ENCODE assay signal across 18 cellular contexts in genomic region chr9:91778031-91778430, GRCh38.
"Had no signal": no experiment of that assay in that cellular context is flagged by ENCODE, and none has a peak within 500 bp of the region (broad histone marks: within the 10 kb centered on the region; RNA-seq: fewer than 3 reads in every experiment).

No MANE protein-coding gene starts in this region.

- H3K9me3 ChIP-seq: adrenal gland, body of pancreas, ovary, tibial nerve, vagina had no signal

- H3K27me3 ChIP-seq: adrenal gland, body of pancreas, foreskin keratinocyte, ovary, tibial nerve, vagina had no signal

- H3K4me3 ChIP-seq: adrenal gland, body of pancreas, ovary, tibial nerve, vagina had no signal

- H3K4me3 Mint-ChIP-seq: activated CD4-positive, alpha-beta T cell treated with anti-CD3 and anti-CD28 coated beads, Interleukin-2, amount 10 ng/mL, durations not matched to agents 7 days and 5 days; activated naive CD4-positive, alpha-beta T cell treated with anti-CD3 and anti-CD28 coated beads, Interleukin-2, amount 10 ng/mL, durations not matched to agents 7 days and 5 days; activated T-helper 17 cell treated with anti-CD3 and anti-CD28 coated beads, Interleukin-2, amount 50 U/mL, for 72 hours; memory B cell; nephron; T-helper 17 cell had no signal

- H3K27ac ChIP-seq: adrenal gland, body of pancreas, foreskin keratinocyte, ovary, tibial nerve, vagina had no signal

- H3K27ac Mint-ChIP-seq: activated CD4-positive, alpha-beta T cell treated with anti-CD3 and anti-CD28 coated beads, Interleukin-2, amount 10 ng/mL, durations not matched to agents 7 days and 5 days; activated naive CD4-positive, alpha-beta T cell treated with anti-CD3 and anti-CD28 coated beads, Interleukin-2, amount 10 ng/mL, durations not matched to agents 7 days and 5 days; activated T-helper 17 cell treated with anti-CD3 and anti-CD28 coated beads, Interleukin-2, amount 50 U/mL, for 72 hours; memory B cell; nephron; T-helper 17 cell had no signal

- H3K4me1 ChIP-seq: adrenal gland, body of pancreas, foreskin keratinocyte had no signal

- H3K9me3 Mint-ChIP-seq: activated T-helper 17 cell treated with anti-CD3 and anti-CD28 coated beads, Interleukin-2, amount 50 U/mL, for 72 hours; memory B cell; nephron had no signal

- H3K36me3 Mint-ChIP-seq: activated naive CD4-positive, alpha-beta T cell treated with anti-CD3 and anti-CD28 coated beads, Interleukin-2, amount 10 ng/mL, durations not matched to agents 7 days and 5 days; memory B cell had no signal

- H3K4me1 Mint-ChIP-seq: activated T-helper 17 cell treated with anti-CD3 and anti-CD28 coated beads, Interleukin-2, amount 50 U/mL, for 72 hours; memory B cell had no signal

- ATAC-seq: activated T-helper 17 cell treated with anti-CD3 and anti-CD28 coated beads, Interleukin-2, amount 50 U/mL, for 72 hours; body of pancreas; esophagus mucosa; foreskin keratinocyte; left lobe of liver; T-helper 17 cell had no signal

- H3K36me3 ChIP-seq: adrenal gland, ovary, tibial nerve, vagina had no signal

- DNase-seq: activated CD4-positive, alpha-beta T cell treated with anti-CD3 and anti-CD28 coated beads, Interleukin-2, amount 10 ng/mL, durations not matched to agents 7 days and 5 days; activated CD4-positive, CD25-positive, alpha-beta regulatory T cell; activated naive CD4-positive, alpha-beta T cell treated with anti-CD3 and anti-CD28 coated beads, Interleukin-2, amount 10 ng/mL, durations not matched to agents 7 days and 5 days; activated T-cell treated with anti-CD3 and anti-CD28 coated beads for 4 hours; body of pancreas; ovary; stimulated activated CD4-positive, alpha-beta T cell treated with anti-CD3 and anti-CD28 coated beads, Interleukin-15, amount 100 ng/mL, for 24 hours; stimulated activated CD4-positive, alpha-beta T cell treated with anti-CD3 and anti-CD28 coated beads, Interleukin-4, amount 100 ng/mL, for 4 hours; T-helper 17 cell had no signal
